In genomic region chr17:80646328-80646727, GRCh38 we compare ENCODE assay signal across 27 cellular contexts.
DNase-seq lines count a peak whose midpoint lies in the region; ATAC-seq lines count a peak whose summit lies in the region.
"Had no signal": no experiment of that assay in that cellular context is flagged by ENCODE, and none has a peak within 500 bp of the region (broad histone marks: within the 10 kb centered on the region; RNA-seq: fewer than 3 reads in every experiment).

No MANE protein-coding gene starts in this region.

- H3K36me3 Mint-ChIP-seq in stimulated activated memory B cell treated with anti-CD40 and anti-IgM and Interleukin-4, amounts not matched to agents 10 μg/mL and 1 μg/mL and 100 μg/mL, for 72 hours = peaks cover 36% of the 10 kb centered on the region
- H3K36me3 Mint-ChIP-seq: natural killer cell had no signal

- ATAC-seq in stimulated activated memory B cell treated with anti-CD40 and anti-IgM and Interleukin-4, amounts not matched to agents 10 μg/mL and 1 μg/mL and 100 μg/mL, for 72 hours = no peak
- ATAC-seq: activated T-cell treated with anti-CD3 and anti-CD28 coated beads, Interleukin-2, amount 50 U/mL, for 72 hours; gastrocnemius medialis; natural killer cell had no signal

- H3K27me3 Mint-ChIP-seq in stimulated activated memory B cell treated with anti-CD40 and anti-IgM and Interleukin-4, amounts not matched to agents 10 μg/mL and 1 μg/mL and 100 μg/mL, for 72 hours = no peaks in the 10 kb centered on the region
- H3K27me3 Mint-ChIP-seq: CD4-positive, alpha-beta T cell; type B pancreatic cell had no signal

- DNase-seq in NCI-H748 (lab: John Stamatoyannopoulos, UW; ENCODE audit: unreplicated experiment) = peak; percentile 34
- no peak for DNase-seq in NCI-H748 treated with DMSO at 0.1 percent for 48 hours (lab: John Stamatoyannopoulos, UW)
- DNase-seq in NCI-H1417 treated with DMSO at 0.1 percent for 48 hours (lab: John Stamatoyannopoulos, UW) = peak; percentile 17
- DNase-seq in NCI-H345 (lab: John Stamatoyannopoulos, UW) = peak; percentile 86
- peak; percentile 12 for DNase-seq in stimulated activated CD8-positive, alpha-beta memory T cell treated with anti-CD3 and anti-CD28 coated beads, Interleukin-4, amount 100 ng/mL, for 48 hours
- no peak for DNase-seq in dedifferentiated amniotic fluid mesenchymal stem cell (ENCODE audit: extremely low spot score)
- no peak for DNase-seq in T-helper 1 cell
- DNase-seq: 8988T; activated CD4-positive, alpha-beta T cell treated with anti-CD3 and anti-CD28 coated beads for 48 hours; activated naive CD4-positive, alpha-beta T cell treated with anti-CD3 and anti-CD28 coated beads for 36 hours; activated T-cell treated with anti-CD3 and anti-CD28 coated beads, Interleukin-2, amount 50 U/mL, for 72 hours; amniotic stem cell; CD4-positive, alpha-beta T cell; colonic mucosa; DMS53; esophagus squamous epithelium; gastrocnemius medialis; HCEC 1CT; hypothalamus; left ventricle myocardium inferior; natural killer cell; NCI-H1436 treated with DMSO at 0.1 percent for 48 hours; NCI-H526 treated with DMSO at 0.1 percent for 48 hours; T-helper 2 cell had no signal

- no peaks in the 10 kb centered on the region for H3K9me3 Mint-ChIP-seq in stimulated activated memory B cell treated with anti-CD40 and anti-IgM and Interleukin-4, amounts not matched to agents 10 μg/mL and 1 μg/mL and 100 μg/mL, for 72 hours
- H3K9me3 Mint-ChIP-seq: activated naive CD4-positive, alpha-beta T cell treated with anti-CD3 and anti-CD28 coated beads for 36 hours; mesothelial cell of epicardium; natural killer cell had no signal

- no peak overlapping the region for H3K4me3 Mint-ChIP-seq in stimulated activated memory B cell treated with anti-CD40 and anti-IgM and Interleukin-4, amounts not matched to agents 10 μg/mL and 1 μg/mL and 100 μg/mL, for 72 hours
- H3K4me3 Mint-ChIP-seq: activated naive CD4-positive, alpha-beta T cell treated with anti-CD3 and anti-CD28 coated beads for 36 hours; mesothelial cell of epicardium; natural killer cell; type B pancreatic cell had no signal

- H3K4me1 Mint-ChIP-seq in stimulated activated memory B cell treated with anti-CD40 and anti-IgM and Interleukin-4, amounts not matched to agents 10 μg/mL and 1 μg/mL and 100 μg/mL, for 72 hours = peaks cover 42% of the 10 kb centered on the region

- no peak overlapping the region for H3K27ac Mint-ChIP-seq in stimulated activated memory B cell treated with anti-CD40 and anti-IgM and Interleukin-4, amounts not matched to agents 10 μg/mL and 1 μg/mL and 100 μg/mL, for 72 hours
- H3K27ac Mint-ChIP-seq: mesothelial cell of epicardium, natural killer cell, type B pancreatic cell had no signal

Comparison
In these comparisons a context has a peak if more than half of its experiments do, and no peak if none do; other contexts are left out.
1. DNase-seq: peak in NCI-H748 (single experiment), NCI-H1417 treated with DMSO at 0.1 percent for 48 hours (single experiment), NCI-H345 (single experiment) and stimulated activated CD8-positive, alpha-beta memory T cell treated with anti-CD3 and anti-CD28 coated beads, Interleukin-4, amount 100 ng/mL, for 48 hours (single experiment); none in NCI-H748 treated with DMSO at 0.1 percent for 48 hours (single experiment), dedifferentiated amniotic fluid mesenchymal stem cell (single experiment) and T-helper 1 cell (0 of 5).